20 cellular contexts compared by ENCODE assay signal in the genomic region with DNA sequence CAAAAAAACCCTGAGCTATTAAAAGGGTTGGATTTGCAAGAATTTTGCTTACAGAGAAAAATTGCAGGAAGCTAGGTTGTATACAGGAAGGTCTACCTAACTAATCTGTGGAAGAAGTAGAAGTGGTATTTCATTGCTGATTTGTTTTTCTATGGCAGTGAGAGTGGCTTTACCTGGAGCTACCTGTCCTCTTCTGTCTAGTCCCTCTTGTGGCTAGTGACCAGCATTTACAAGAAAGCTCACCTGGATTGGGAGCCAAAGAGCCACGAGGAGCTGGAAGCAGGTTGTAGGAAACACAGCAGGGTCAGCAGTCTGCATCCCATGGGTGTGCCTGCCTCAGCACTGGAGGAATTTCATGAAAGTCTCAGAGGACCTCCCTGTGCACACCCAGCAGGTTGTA.
"Had no signal": no experiment of that assay in that cellular context is flagged by ENCODE, and none has a peak within 500 bp of the region (broad histone marks: within the 10 kb centered on the region; RNA-seq: fewer than 3 reads in every experiment).

No MANE protein-coding gene starts in this region.

- H3K27ac ChIP-seq: heart left ventricle, parathyroid adenoma, prostate gland, spleen, tibial artery, upper lobe of left lung, uterus had no signal

- H3K79me2 ChIP-seq: parathyroid adenoma had no signal

- H3K4me1 Mint-ChIP-seq: nephron; stimulated activated memory B cell treated with anti-CD40 and anti-IgM and Interleukin-4, amounts not matched to agents 10 μg/mL and 1 μg/mL and 100 μg/mL, for 72 hours had no signal

- H3K4me3 Mint-ChIP-seq: naive B cell; nephron; stimulated activated memory B cell treated with anti-CD40 and anti-IgM and Interleukin-4, amounts not matched to agents 10 μg/mL and 1 μg/mL and 100 μg/mL, for 72 hours; stimulated activated naive CD8-positive, alpha-beta T cell treated with anti-CD3 and anti-CD28 coated beads, Interleukin-15, Interleukin-2, amounts not matched to agents 100 ng/mL and 50 ng/mL, for 24 hours had no signal

- H3K27me3 ChIP-seq: upper lobe of left lung, uterus had no signal

- H3K4me1 ChIP-seq: parathyroid adenoma, prostate gland, tibial artery, uterus had no signal

- H3K36me3 Mint-ChIP-seq: stimulated activated memory B cell treated with anti-CD40 and anti-IgM and Interleukin-4, amounts not matched to agents 10 μg/mL and 1 μg/mL and 100 μg/mL, for 72 hours had no signal

- H3K9me3 Mint-ChIP-seq: stimulated activated naive CD8-positive, alpha-beta T cell treated with anti-CD3 and anti-CD28 coated beads, Interleukin-15, Interleukin-2, amounts not matched to agents 100 ng/mL and 50 ng/mL, for 24 hours had no signal

- H2AFZ ChIP-seq: parathyroid adenoma had no signal

- H3K9ac ChIP-seq: parathyroid adenoma had no signal

- H3K9me3 ChIP-seq: heart left ventricle, prostate gland, tibial artery, upper lobe of left lung, uterus had no signal

- ATAC-seq: esophagus mucosa; heart left ventricle; sciatic nerve; stimulated activated memory B cell treated with anti-CD40 and anti-IgM and Interleukin-4, amounts not matched to agents 10 μg/mL and 1 μg/mL and 100 μg/mL, for 72 hours had no signal

- H3K27ac Mint-ChIP-seq: naive B cell; nephron; stimulated activated memory B cell treated with anti-CD40 and anti-IgM and Interleukin-4, amounts not matched to agents 10 μg/mL and 1 μg/mL and 100 μg/mL, for 72 hours; stimulated activated naive CD8-positive, alpha-beta T cell treated with anti-CD3 and anti-CD28 coated beads, Interleukin-15, Interleukin-2, amounts not matched to agents 100 ng/mL and 50 ng/mL, for 24 hours had no signal

- DNase-seq: effector CD4-positive, alpha-beta T cell; heart left ventricle; hippocampal formation; mesendoderm; naive B cell; retina; spleen; stimulated activated CD4-positive, alpha-beta T cell treated with anti-CD3 and anti-CD28 coated beads, Interleukin-15, amount 100 ng/mL, for 24 hours; stimulated activated CD4-positive, alpha-beta T cell treated with anti-CD3 and anti-CD28 coated beads, Interleukin-1b, Interleukin-23, amount 100 ng/mL, for 48 hours; stimulated activated CD4-positive, alpha-beta T cell treated with anti-CD3 and anti-CD28 coated beads, Interleukin-4, amount 100 ng/mL, for 24 hours; tibial artery; upper lobe of left lung; uterus had no signal

- H3K36me3 ChIP-seq: heart left ventricle, prostate gland, spleen, tibial artery, upper lobe of left lung, uterus had no signal

- H3K4me3 ChIP-seq: heart left ventricle, prostate gland, spleen, tibial artery, upper lobe of left lung, uterus had no signal
